In the genomic region with DNA sequence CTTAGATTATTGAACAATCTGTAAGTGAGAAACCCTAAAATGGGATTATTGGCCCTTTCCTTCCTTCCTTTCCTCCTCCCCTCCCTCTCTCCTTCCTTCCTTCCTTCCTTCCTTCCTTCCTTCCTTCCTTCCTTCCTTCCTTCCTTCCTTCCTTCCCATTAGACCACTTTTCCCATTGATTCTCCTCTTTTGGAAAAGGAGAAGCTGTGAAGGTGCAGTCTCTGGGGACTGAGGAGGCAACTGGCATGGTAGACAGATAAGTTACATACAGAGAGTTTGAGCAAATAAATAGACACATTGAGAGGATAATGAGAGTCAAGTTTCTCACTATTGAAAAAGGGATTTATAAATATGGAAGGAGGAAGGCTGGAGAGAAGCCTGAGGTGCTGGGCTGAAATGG, we compare ENCODE assay signal across 33 cellular contexts.
"Had no signal": no experiment of that assay in that cellular context is flagged by ENCODE, and none has a peak within 500 bp of the region (broad histone marks: within the 10 kb centered on the region; RNA-seq: fewer than 3 reads in every experiment).

No MANE protein-coding gene starts in this region.

- ATAC-seq: activated CD8-positive, alpha-beta T cell treated with anti-CD3 and anti-CD28 coated beads for 36 hours; activated naive CD8-positive, alpha-beta T cell treated with anti-CD3 and anti-CD28 coated beads, Interleukin-2, amount 50 U/mL, for 24 hours had no signal

- H3K27ac Mint-ChIP-seq: activated B cell treated with CpG ODN at 0.5 μM for 24 hours; activated CD4-positive, alpha-beta memory T cell treated with anti-CD3 and anti-CD28 coated beads for 36 hours; activated CD4-positive, alpha-beta T cell treated with anti-CD3 and anti-CD28 coated beads, Interleukin-2, amount 10 ng/mL, durations not matched to agents 24 days and 14 days; activated CD8-positive, alpha-beta T cell treated with anti-CD3 and anti-CD28 coated beads for 36 hours; activated naive CD4-positive, alpha-beta T cell treated with anti-CD3 and anti-CD28 coated beads, Interleukin-2, amount 10 ng/mL, durations not matched to agents 7 days and 5 days; activated naive CD4-positive, alpha-beta T cell treated with anti-CD3 and anti-CD28 coated beads, Interleukin-2, amount 50 U/mL, for 24 hours; activated naive CD8-positive, alpha-beta T cell; activated naive CD8-positive, alpha-beta T cell treated with anti-CD3 and anti-CD28 coated beads, Interleukin-2, amount 10 ng/mL, durations not matched to agents 7 days and 5 days; activated naive CD8-positive, alpha-beta T cell treated with anti-CD3 and anti-CD28 coated beads, Interleukin-2, amount 50 U/mL, for 24 hours; activated T-cell treated with anti-CD3 and anti-CD28 coated beads, Interleukin-2, amount 50 U/mL, for 24 hours; activated T-helper 2 cell treated with anti-CD3 and anti-CD28 coated beads, Interferon-gamma antibody, Interleukin-2, Interleukin-4, amounts not matched to agents 10 μg/mL and 5 μg/mL and 100 μg/mL, durations not matched to agents 14 hours and 24 hours and 36 hours; brain; T-helper 2 cell treated with Interferon-gamma antibody and Interleukin-4, amounts not matched to agents 5 μg/mL and 100 μg/mL, for 36 hours had no signal

- H3K27me3 Mint-ChIP-seq: activated CD4-positive, alpha-beta memory T cell treated with anti-CD3 and anti-CD28 coated beads for 36 hours; activated CD4-positive, alpha-beta T cell treated with anti-CD3 and anti-CD28 coated beads, Interleukin-2, amount 10 ng/mL, durations not matched to agents 24 days and 14 days; activated CD8-positive, alpha-beta T cell treated with anti-CD3 and anti-CD28 coated beads for 36 hours; activated naive CD4-positive, alpha-beta T cell treated with anti-CD3 and anti-CD28 coated beads, Interleukin-2, amount 10 ng/mL, durations not matched to agents 7 days and 5 days; activated naive CD4-positive, alpha-beta T cell treated with anti-CD3 and anti-CD28 coated beads, Interleukin-2, amount 50 U/mL, for 24 hours; activated naive CD8-positive, alpha-beta T cell; activated naive CD8-positive, alpha-beta T cell treated with anti-CD3 and anti-CD28 coated beads, Interleukin-2, amount 10 ng/mL, durations not matched to agents 7 days and 5 days; activated naive CD8-positive, alpha-beta T cell treated with anti-CD3 and anti-CD28 coated beads, Interleukin-2, amount 50 U/mL, for 24 hours; activated T-cell treated with anti-CD3 and anti-CD28 coated beads, Interleukin-2, amount 50 U/mL, for 24 hours; brain; central memory CD8-positive, alpha-beta T cell had no signal

- H3K9me3 Mint-ChIP-seq: activated CD4-positive, alpha-beta T cell treated with anti-CD3 and anti-CD28 coated beads, Interleukin-2, amount 10 ng/mL, durations not matched to agents 24 days and 14 days; activated CD8-positive, alpha-beta T cell treated with anti-CD3 and anti-CD28 coated beads for 36 hours; activated T-cell treated with anti-CD3 and anti-CD28 coated beads, Interleukin-2, amount 50 U/mL, for 24 hours; activated T-helper 2 cell treated with anti-CD3 and anti-CD28 coated beads, Interferon-gamma antibody, Interleukin-2, Interleukin-4, amounts not matched to agents 10 μg/mL and 5 μg/mL and 100 μg/mL, durations not matched to agents 14 hours and 24 hours and 36 hours; brain; central memory CD8-positive, alpha-beta T cell; T-helper 2 cell treated with Interferon-gamma antibody and Interleukin-4, amounts not matched to agents 5 μg/mL and 100 μg/mL, for 36 hours had no signal

- DNase-seq: activated B cell treated with CpG ODN at 0.5 μM for 24 hours; activated CD4-positive, alpha-beta memory T cell treated with anti-CD3 and anti-CD28 coated beads for 36 hours; activated CD4-positive, alpha-beta T cell treated with anti-CD3 and anti-CD28 coated beads for 4 hours; activated CD4-positive, alpha-beta T cell treated with anti-CD3 and anti-CD28 coated beads, Interleukin-2, amount 10 ng/mL, durations not matched to agents 24 days and 14 days; activated CD4-positive, alpha-beta T cell treated with anti-CD3 and anti-CD28 coated beads, Interleukin-2, amount 50 U/mL, for 1 hour; activated CD4-positive, alpha-beta T cell treated with anti-CD3 and anti-CD28 coated beads, Interleukin-2, amount 50 U/mL, for 4 hours; activated CD4-positive, CD25-positive, alpha-beta regulatory T cell treated with anti-CD3 and anti-CD28 coated beads, Interleukin-2, amount 50 U/mL, for 72 hours; activated CD8-positive, alpha-beta memory T cell treated with anti-CD3 and anti-CD28 coated beads, Interleukin-2, amount 50 U/mL, for 4 hours; activated CD8-positive, alpha-beta T cell treated with anti-CD3 and anti-CD28 coated beads for 36 hours; activated effector memory CD4-positive, alpha-beta T cell treated with Interleukin-2 at 50 U/mL for 16 hours; activated gamma-delta T cell; activated naive CD4-positive, alpha-beta T cell treated with anti-CD3 and anti-CD28 coated beads, Interleukin-2, amount 10 ng/mL, durations not matched to agents 7 days and 5 days; activated naive CD4-positive, alpha-beta T cell treated with Interleukin-2 at 50 U/mL for 16 hours; activated naive CD8-positive, alpha-beta T cell treated with anti-CD3 and anti-CD28 coated beads, Interleukin-2, amount 10 ng/mL, durations not matched to agents 7 days and 5 days; activated naive CD8-positive, alpha-beta T cell treated with anti-CD3 and anti-CD28 coated beads, Interleukin-2, amount 50 U/mL, for 24 hours; activated T-cell treated with anti-CD3 and anti-CD28 coated beads, Interleukin-2, amount 50 U/mL, for 24 hours; activated T-cell treated with anti-CD3 and anti-CD28 coated beads, Interleukin-2, amount 50 U/mL, for 48 hours; amygdala; anterior cingulate cortex; caudate nucleus; cerebellar nuclear complex; colonic mucosa; T-helper 2 cell; T-helper 9 cell had no signal

- H3K36me3 Mint-ChIP-seq: activated CD4-positive, alpha-beta memory T cell treated with anti-CD3 and anti-CD28 coated beads for 36 hours; activated naive CD4-positive, alpha-beta T cell treated with anti-CD3 and anti-CD28 coated beads, Interleukin-2, amount 10 ng/mL, durations not matched to agents 7 days and 5 days; activated naive CD4-positive, alpha-beta T cell treated with anti-CD3 and anti-CD28 coated beads, Interleukin-2, amount 50 U/mL, for 24 hours; activated naive CD8-positive, alpha-beta T cell; activated naive CD8-positive, alpha-beta T cell treated with anti-CD3 and anti-CD28 coated beads, Interleukin-2, amount 10 ng/mL, durations not matched to agents 7 days and 5 days; brain had no signal

- H3K4me1 Mint-ChIP-seq: activated B cell treated with CpG ODN at 0.5 μM for 24 hours; activated CD4-positive, alpha-beta T cell treated with anti-CD3 and anti-CD28 coated beads, Interleukin-2, amount 10 ng/mL, durations not matched to agents 24 days and 14 days; activated naive CD4-positive, alpha-beta T cell treated with anti-CD3 and anti-CD28 coated beads, Interleukin-2, amount 10 ng/mL, durations not matched to agents 7 days and 5 days; activated naive CD4-positive, alpha-beta T cell treated with anti-CD3 and anti-CD28 coated beads, Interleukin-2, amount 50 U/mL, for 24 hours; activated naive CD8-positive, alpha-beta T cell treated with anti-CD3 and anti-CD28 coated beads, Interleukin-2, amount 50 U/mL, for 24 hours; brain; central memory CD8-positive, alpha-beta T cell had no signal

- H3K9me3 ChIP-seq: ascending aorta, colonic mucosa had no signal

- H3K27ac ChIP-seq: ascending aorta, cardiac muscle cell, colonic mucosa, VCaP had no signal

- H3K36me3 ChIP-seq: ascending aorta, cardiac muscle cell, colonic mucosa had no signal

- H3K4me3 Mint-ChIP-seq: activated B cell treated with CpG ODN at 0.5 μM for 24 hours; activated CD4-positive, alpha-beta memory T cell treated with anti-CD3 and anti-CD28 coated beads for 36 hours; activated CD4-positive, alpha-beta T cell treated with anti-CD3 and anti-CD28 coated beads, Interleukin-2, amount 10 ng/mL, durations not matched to agents 24 days and 14 days; activated CD8-positive, alpha-beta T cell treated with anti-CD3 and anti-CD28 coated beads for 36 hours; activated naive CD4-positive, alpha-beta T cell treated with anti-CD3 and anti-CD28 coated beads, Interleukin-2, amount 10 ng/mL, durations not matched to agents 7 days and 5 days; activated naive CD4-positive, alpha-beta T cell treated with anti-CD3 and anti-CD28 coated beads, Interleukin-2, amount 50 U/mL, for 24 hours; activated naive CD8-positive, alpha-beta T cell; activated naive CD8-positive, alpha-beta T cell treated with anti-CD3 and anti-CD28 coated beads, Interleukin-2, amount 10 ng/mL, durations not matched to agents 7 days and 5 days; activated naive CD8-positive, alpha-beta T cell treated with anti-CD3 and anti-CD28 coated beads, Interleukin-2, amount 50 U/mL, for 24 hours; activated T-cell treated with anti-CD3 and anti-CD28 coated beads, Interleukin-2, amount 50 U/mL, for 24 hours; brain; central memory CD8-positive, alpha-beta T cell; T-helper 2 cell treated with Interferon-gamma antibody and Interleukin-4, amounts not matched to agents 5 μg/mL and 100 μg/mL, for 36 hours had no signal

- H3K4me3 ChIP-seq: ascending aorta, cardiac muscle cell, colonic mucosa had no signal
